In genomic region chr2:241933175-241933911, GRCh38 we compare ENCODE assay signal across 11 cellular contexts.
DNase-seq lines count a peak whose midpoint lies in the region; ATAC-seq, FAIRE-seq and TF ChIP-seq lines count a peak whose summit lies in the region.
"Had no signal": no experiment of that assay in that cellular context is flagged by ENCODE, and none has a peak within 500 bp of the region (broad histone marks: within the 10 kb centered on the region; RNA-seq: fewer than 3 reads in every experiment).

No MANE protein-coding gene starts in this region.

- H3K27ac ChIP-seq in Panc1 (ENCODE audit: low read length) = no peak overlapping the region
- no peak overlapping the region for H3K27ac ChIP-seq in osteoblast (ENCODE audit: low read depth, low read length)
- H3K27ac ChIP-seq: SJSA1 had no signal

- H3K36me3 ChIP-seq in BJ (ENCODE audit: control insufficient read depth, insufficient read depth, low read length) (no peaks in the 10 kb centered on the region), Panc1 (ENCODE audit: control insufficient read depth, insufficient read depth, low read length) (no peaks in the 10 kb centered on the region), osteoblast (ENCODE audit: insufficient read depth, low read length) (no peaks in the 10 kb centered on the region)
- H3K36me3 ChIP-seq: SJSA1 had no signal

- H3K79me2 ChIP-seq in osteoblast (ENCODE audit: insufficient read depth, low read length) = no peaks in the 10 kb centered on the region

- FAIRE-seq in RCC 7860 (lab: Jason Lieb, UNC) = no peak

- no peaks in the 10 kb centered on the region for H3K36me3 Mint-ChIP-seq in CD14-positive monocyte

- CTCF ChIA-PET in BJ (lab: Yijun Ruan, JAX) = interaction anchor here (0.8 to 3.0 kb wide), 4 partner anchors 10 to 90 kb away, joined by 3 to 16 read pairs (median 6); no protein-coding TSS in a partner anchor
- CTCF ChIA-PET in Panc1 (lab: Charles Lee) = no interaction called here

- BruUV-seq in Panc1 (replicated peaks; lab: Mats Ljungman, UMichigan) = no TSS peak

- H3K9me3 Mint-ChIP-seq in CD14-positive monocyte = peaks cover 0 to 10% (median 3%) of the 10 kb centered on the region in 7 donors
- H3K9me3 Mint-ChIP-seq: IgD-negative memory B cell had no signal

- TF ChIP-seq CTCF in BJ (IDR thresholded peaks at IDR 0.05; ENCODE audit: insufficient read depth, low read depth, low read length) (no peak), Panc1 (IDR thresholded peaks at IDR 0.05) (no peak), fibroblast of mammary gland (conservative IDR thresholded peaks at IDR 0.05; ENCODE audit: control insufficient read depth, insufficient read depth, low read depth, low read length) (no peak), osteoblast (IDR thresholded peaks at IDR 0.05; ENCODE audit: extremely low read depth, low read depth, low read length) (no peak), CD14-positive monocyte (IDR thresholded peaks at IDR 0.05) (no peak)

- no peak overlapping the region for H3K27ac Mint-ChIP-seq in CD14-positive monocyte
- H3K27ac Mint-ChIP-seq: activated naive CD4-positive, alpha-beta T cell treated with anti-CD3 and anti-CD28 coated beads for 36 hours; IgD-negative memory B cell had no signal

- ATAC-seq in Panc1 (0 out of 2 replicates have a peak, but pooled peaks have one; percentile 42), HG02571 (IDR thresholded peaks at IDR 0.05; ENCODE audit: unreplicated experiment) (no peak)

- H3K4me3 Mint-ChIP-seq in CD14-positive monocyte = no peak overlapping the region
- H3K4me3 Mint-ChIP-seq: activated naive CD4-positive, alpha-beta T cell treated with anti-CD3 and anti-CD28 coated beads for 36 hours; IgD-negative memory B cell had no signal

- POLR2A ChIA-PET in BJ (lab: Charles Lee) = no interaction called here
- POLR2A ChIA-PET in Panc1 (lab: Charles Lee) = no interaction called here

- in situ Hi-C loops in Panc1 (cut with HindIII; ENCODE audit: low pct_unique_long_range_greater_than_20kb, low sequenced_read_pairs) = no loop called here

- peak overlapping the region; percentile 36 for H3K4me2 ChIP-seq in osteoblast (ENCODE audit: insufficient read depth, low read length)

- H3K4me3 ChIP-seq in BJ (ENCODE audit: low read depth, low read length) (no peak overlapping the region), Panc1 (ENCODE audit: low read depth in 2 of 2, low read length in 2 of 2) (no peak overlapping the region), fibroblast of mammary gland (ENCODE audit: control insufficient read depth, low read depth, low read length) (no peak overlapping the region), osteoblast (ENCODE audit: insufficient read depth, low read length) (no peak overlapping the region)
- H3K4me3 ChIP-seq: SJSA1 had no signal

- H2AFZ ChIP-seq in osteoblast (ENCODE audit: low read length) = peak overlapping the region; percentile 22

- H4K20me1 ChIP-seq in osteoblast (ENCODE audit: insufficient read depth, low read length) = no peaks in the 10 kb centered on the region

- DNase-seq in BJ (ENCODE audit: low read depth) = peak; percentile 10
- no peak for DNase-seq in Panc1 (ENCODE audit: low read depth, low spot score)
- DNase-seq in fibroblast of mammary gland (ENCODE audit: low read depth) = peak; percentile 25
- peak; percentile 86 for DNase-seq in osteoblast (ENCODE audit: insufficient read length, low spot score, missing footprints)
- DNase-seq in Kasumi-1 (lab: John Stamatoyannopoulos, UW) = no peak
- DNase-seq in CD14-positive monocyte (ENCODE audit: low spot score) = no peak
- no peak for DNase-seq in RCC 7860 (ENCODE audit: low spot score)
- DNase-seq: activated naive CD4-positive, alpha-beta T cell treated with anti-CD3 and anti-CD28 coated beads for 36 hours had no signal

- H3K4me1 ChIP-seq in Panc1 (ENCODE audit: control insufficient read depth, insufficient read depth, low read length) (peaks cover 6% of the 10 kb centered on the region; the same call in 1 of the 2 replicates), osteoblast (ENCODE audit: insufficient read depth, low read length) (peaks cover 17% of the 10 kb centered on the region)

- H3K9me3 ChIP-seq in Panc1 (ENCODE audit: control insufficient read depth, insufficient read depth, low read depth, low read length) = peaks cover 3% of the 10 kb centered on the region; the same call in 1 of the 2 replicates
- no peaks in the 10 kb centered on the region for H3K9me3 ChIP-seq in osteoblast (ENCODE audit: low read depth, low read length)
- H3K9me3 ChIP-seq: SJSA1 had no signal

- H3K27me3 ChIP-seq in BJ (ENCODE audit: control insufficient read depth, insufficient read depth, low read length) (no peaks in the 10 kb centered on the region), Panc1 (ENCODE audit: control insufficient read depth, insufficient read depth, low read length) (no peaks in the 10 kb centered on the region), osteoblast (ENCODE audit: insufficient read depth, low read length) (no peaks in the 10 kb centered on the region)
- H3K27me3 ChIP-seq: SJSA1 had no signal

- H3K27me3 Mint-ChIP-seq in CD14-positive monocyte (ENCODE audit: low read depth in 3 of 3) = no peaks in the 10 kb centered on the region
- H3K27me3 Mint-ChIP-seq: IgD-negative memory B cell had no signal

- intact Hi-C loops in Panc1 (cut with micrococcal nuclease; ENCODE audit: unreplicated experiment) (no loop called here), CD14-positive monocyte (cut with micrococcal nuclease) (no loop called here)

- H3K4me1 Mint-ChIP-seq in CD14-positive monocyte = peaks cover 2% of the 10 kb centered on the region

Comparison
In these comparisons a context has a peak if more than half of its experiments do, and no peak if none do; other contexts are left out.
1. DNase-seq: peak in BJ (single experiment), fibroblast of mammary gland (single experiment) and osteoblast (single experiment); none in Panc1 (single experiment), Kasumi-1 (0 of 2), CD14-positive monocyte (single experiment) and RCC 7860 (single experiment).